23 cellular contexts compared by ENCODE assay signal in genomic region chr2:11722249-11723060, GRCh38. TPM values are rescaled to one million over a fixed set of nuclear protein-coding genes. Genes with fewer than 3 reads are reported as not detected.
A peak's percentile ranks its signal among the peaks of the same experiment; 100 is the strongest.
DNase-seq lines count a peak whose midpoint lies in the region; ATAC-seq, FAIRE-seq and TF ChIP-seq lines count a peak whose summit lies in the region.
"Had no signal": no experiment of that assay in that cellular context is flagged by ENCODE, and none has a peak within 500 bp of the region (broad histone marks: within the 10 kb centered on the region; RNA-seq: fewer than 3 reads in every experiment).

No MANE protein-coding gene starts in this region.

- H2AFZ ChIP-seq in HepG2 (ENCODE audit: low read length), result no peak overlapping the region

- H3K36me3 ChIP-seq in body of pancreas (replicated peaks in 1 of 2; ENCODE audit: insufficient read depth in 1 of 2, low read depth in 2 of 2) (no peaks in the 10 kb centered on the region), HepG2 (replicated peaks in 1 of 2; ENCODE audit: control insufficient read depth in 1 of 2, insufficient read depth in 2 of 2, low read length in 2 of 2) (no peaks in the 10 kb centered on the region), pancreas (no peaks in the 10 kb centered on the region)
- H3K36me3 ChIP-seq: SJSA1 had no signal

- peak overlapping the region in 2 of 4 donors; percentile 33 to 42 for H3K27ac ChIP-seq in body of pancreas
- H3K27ac ChIP-seq in HepG2 (ENCODE audit: extremely low read length, insufficient read depth, low read length), result no peak overlapping the region
- peak overlapping the region in 1 of 4 donors; percentile 36 for H3K27ac ChIP-seq in pancreas
- H3K27ac ChIP-seq: SJSA1 had no signal

- TF ChIP-seq EP300 in HepG2 (IDR thresholded peaks at IDR 0.05; ENCODE audit: low read depth in 2 of 2, low read length in 2 of 2) (peak in 1 of 2 experiments; percentile 32; a peak in 2 of 4 replicates), HepG2 (CRISPR knock-in tag; IDR thresholded peaks at IDR 0.05; ENCODE audit: borderline replicate concordance) (no peak)

- H3K4me3 ChIP-seq in body of pancreas (no peak overlapping the region), HepG2 (replicated peaks in 1 of 3; ENCODE audit: insufficient read depth in 1 of 3, low read depth in 2 of 3, low read length in 3 of 3) (no peak overlapping the region), pancreas (no peak overlapping the region)
- H3K4me3 ChIP-seq: SJSA1 had no signal

- DNase-seq in NCI-H510A treated with DMSO at 0.1 percent for 48 hours (lab: John Stamatoyannopoulos, UW) (peak; percentile 23), NCI-H510A (lab: John Stamatoyannopoulos, UW) (no peak), body of pancreas (peak in 2 of 4 donors; percentile 18 to 35), HepG2 (ENCODE audit: low spot score) (no peak), pancreas (no peak), mesenteric fat pad (ENCODE audit: low spot score) (no peak), NCI-H2081 treated with DMSO at 0.1 percent for 48 hours (lab: John Stamatoyannopoulos, UW) (no peak)
- no peak for DNase-seq in NK-92 treated with Interleukin-12 subunit alpha and Interleukin-12 subunit beta, amount 100 ng/mL, for 24 hours (lab: John Stamatoyannopoulos, UW)
- DNase-seq: 8988T, ACHN, Calu3, DND-41, Karpas-422, NCI-H1105 treated with DMSO at 0.1 percent for 48 hours, NCI-H146, NCI-H1930, NCI-H774, PC-3 had no signal

- BruUV-seq in HepG2 (replicated peaks; lab: Mats Ljungman, UMichigan), result no TSS peak

- H3K27me3 ChIP-seq in body of pancreas, result no peaks in the 10 kb centered on the region
- H3K27me3 ChIP-seq in HepG2 (ENCODE audit: control insufficient read depth in 1 of 2, insufficient read depth in 2 of 2, low read length in 2 of 2), result peaks cover 1 to 27% of the 10 kb centered on the region in 2 experiments; a peak in 1 of 5 replicates
- no peaks in the 10 kb centered on the region for H3K27me3 ChIP-seq in pancreas
- H3K27me3 ChIP-seq: SJSA1 had no signal

- FAIRE-seq in HepG2 (lab: Jason Lieb, UNC) (peak; percentile 65), pancreas (lab: Jason Lieb, UNC) (no peak)
- FAIRE-seq: GM18507, H54 had no signal

- 52 to 56% methylated on average over 3 of the region's 3 CpGs for WGBS in body of pancreas, 2 donors
- WGBS in HepG2 (ENCODE audit: low lambda C conversion rate), result under 1% methylated on average over 3 of the region's 3 CpGs
- WGBS in pancreas, 2 donors, result 54 to 55% methylated on average over 3 of the region's 3 CpGs

- no peak for TF ChIP-seq RAD21 in HepG2 (CRISPR knock-in tag; IDR thresholded peaks at IDR 0.05)

- H3K4me1 ChIP-seq in body of pancreas (peaks cover 21% of the 10 kb centered on the region), HepG2 (ENCODE audit: insufficient read depth, low read length) (peaks cover 18% of the 10 kb centered on the region), pancreas (peaks cover 0 to 5% (median 3%) of the 10 kb centered on the region in 3 donors)

- CTCF ChIA-PET in HepG2 (lab: Yijun Ruan, JAX; ENCODE audit: low intra/inter-chr PET ratio, low total read pairs), result no interaction called here

- no peak overlapping the region for H3K9ac ChIP-seq in HepG2 (ENCODE audit: insufficient read depth, low read depth, low read length)

- in situ Hi-C loops in HepG2 (cut with HindIII; ENCODE audit: extremely low pct_ligation_motif_present, low pct_unique_long_range_greater_than_20kb), result no loop called here

- POLR2A ChIA-PET in HepG2 (lab: Yijun Ruan, JAX), result no interaction called here

- TF ChIP-seq POLR2A in body of pancreas (IDR thresholded peaks at IDR 0.05) (no peak), HepG2 (IDR thresholded peaks at IDR 0.05; ENCODE audit: insufficient read depth in 1 of 2, low read depth in 2 of 2, low read length in 2 of 2) (no peak)

- TF ChIP-seq CTCF in body of pancreas (IDR thresholded peaks at IDR 0.05) (no peak), HepG2 (CRISPR knock-in tag; IDR thresholded peaks at IDR 0.05) (no peak), pancreas (IDR thresholded peaks at IDR 0.05) (no peak)

- no peaks in the 10 kb centered on the region for H4K20me1 ChIP-seq in HepG2 (ENCODE audit: insufficient read depth, low read length)

- H3K4me2 ChIP-seq in HepG2 (ENCODE audit: low read depth, low read length), result no peak overlapping the region

- H3K79me2 ChIP-seq in HepG2 (ENCODE audit: insufficient read depth, low read length), result no peaks in the 10 kb centered on the region

- intact Hi-C loops in body of pancreas (cut with DNase I) (no loop called here), HepG2 (cut with micrococcal nuclease; ENCODE audit: unreplicated experiment) (no loop called here), pancreas (cut with DNase I) (no loop called here)

- no peaks in the 10 kb centered on the region for H3K9me3 ChIP-seq in body of pancreas
- H3K9me3 ChIP-seq in HepG2 (ENCODE audit: low read length), result no peaks in the 10 kb centered on the region
- H3K9me3 ChIP-seq in pancreas, result no peaks in the 10 kb centered on the region
- H3K9me3 ChIP-seq: SJSA1 had no signal

- ATAC-seq in body of pancreas (peak; percentile 92), HepG2 (peak; percentile 60), pancreas (peak; percentile 92 to 98 (median 96))
- ATAC-seq: PC-3 had no signal

TF ChIP-seq in HepG2, 621 proteins besides CTCF, POLR2A, EP300 and RAD21 (continues in another document):
- TF ChIP-seq ZNF660 (CRISPR knock-in tag; IDR thresholded peaks at IDR 0.05; ENCODE audit: borderline replicate concordance, low read depth) (no peak), ZNF136 (CRISPR knock-in tag; IDR thresholded peaks at IDR 0.05; ENCODE audit: low read depth) (no peak)

RNA-seq across cellular contexts. Expression of gene LPIN1, which starts 24.0 kb away (rescaled TPM):
- total RNA-seq in body of pancreas (10 to 100 TPM; 15.0 to 47.5 TPM), HepG2 (2016; rRNA removed; fragmentation: Illumina TruSeq; extraction: Trizol) (6.6 and 9.7 TPM in 2 replicates), pancreas (10 to 100 TPM in 3 of 6 donors, 1 to 10 TPM in 3; 7.4 to 16.5 (median 10.0) TPM), mesenteric fat pad (198 TPM)
- 7.3 TPM in 2 replicates for total RNA-seq in HepG2 (2016; cell fraction: cytosol; rRNA removed; fragmentation: Illumina TruSeq; extraction: Trizol; ENCODE audit: low read depth)
- total RNA-seq in HepG2 (2016; cell fraction: insoluble cytoplasmic fraction; rRNA removed; fragmentation: Illumina TruSeq; extraction: Trizol), result 6.5 and 9.8 TPM in 2 replicates
- total RNA-seq in HepG2 (2016; cell fraction: membrane; rRNA removed; fragmentation: Illumina TruSeq; extraction: Trizol), result 2.9 and 3.2 TPM in 2 replicates
- 12.8 and 16.9 TPM in 2 replicates for total RNA-seq in HepG2 (2016; cell fraction: nucleus; rRNA removed; fragmentation: Illumina TruSeq; extraction: Trizol)
- polyA plus RNA-seq in HepG2 (2011; rRNA removed) (19.4 and 23.4 TPM in 2 replicates), pancreas (1 to 10 TPM; 7.7 to 10.0 TPM)
- polyA plus RNA-seq in HepG2 (2011; cell fraction: cytosol; rRNA removed), result 8.3 and 10.4 TPM in 2 replicates
- polyA plus RNA-seq in HepG2 (2011; cell fraction: nucleus; rRNA removed), result 25.2 and 33.5 TPM in 2 replicates
- polyA plus RNA-seq in HepG2 (2012), result 11.7 and 14.4 TPM in 2 replicates
- polyA plus RNA-seq in HepG2 (2016; cell fraction: cytosol; fragmentation: Illumina TruSeq; extraction: Trizol; ENCODE audit: low read depth), result 0.68 and 1.0 TPM in 2 replicates
- polyA plus RNA-seq in HepG2 (2016; cell fraction: insoluble cytoplasmic fraction; fragmentation: Illumina TruSeq; extraction: Trizol; ENCODE audit: low read depth), result 5.6 and 6.7 TPM in 2 replicates
- polyA plus RNA-seq in HepG2 (2016; cell fraction: membrane; fragmentation: Illumina TruSeq; extraction: Trizol; ENCODE audit: low read depth), result 1.1 and 1.5 TPM in 2 replicates
- polyA plus RNA-seq in HepG2 (2016; cell fraction: nucleus; fragmentation: Illumina TruSeq; extraction: Trizol; ENCODE audit: insufficient read depth, low read depth), result 28.2 and 32.3 TPM in 2 replicates
- polyA minus RNA-seq in HepG2 (2011; rRNA and poly(A)+ RNA removed; ENCODE audit: low replicate concordance), result 10.2 and 31.2 TPM in 2 replicates
- polyA minus RNA-seq in HepG2 (2011; cell fraction: cytosol; rRNA and poly(A)+ RNA removed), result 5.0 and 9.9 TPM in 2 replicates
- 33.9 and 53.5 TPM in 2 replicates for polyA minus RNA-seq in HepG2 (2011; cell fraction: nucleus; rRNA and poly(A)+ RNA removed)

RNA-seq across cellular contexts. Expression of gene NTSR2, which starts 52.5 kb away (rescaled TPM):
- total RNA-seq in body of pancreas (not detected), HepG2 (2016; rRNA removed; fragmentation: Illumina TruSeq; extraction: Trizol) (not detected in 2 replicates), pancreas (not detected), mesenteric fat pad (not detected)
- total RNA-seq in HepG2 (2016; cell fraction: cytosol; rRNA removed; fragmentation: Illumina TruSeq; extraction: Trizol; ENCODE audit: low read depth), result not detected in 2 replicates
- total RNA-seq in HepG2 (2016; cell fraction: insoluble cytoplasmic fraction; rRNA removed; fragmentation: Illumina TruSeq; extraction: Trizol), result not detected in 2 replicates
- not detected in 2 replicates for total RNA-seq in HepG2 (2016; cell fraction: membrane; rRNA removed; fragmentation: Illumina TruSeq; extraction: Trizol)
- total RNA-seq in HepG2 (2016; cell fraction: nucleus; rRNA removed; fragmentation: Illumina TruSeq; extraction: Trizol), result not detected in 2 replicates
- polyA plus RNA-seq in HepG2 (2011; rRNA removed) (not detected in 2 replicates), pancreas (not detected)
- not detected in 2 replicates for polyA plus RNA-seq in HepG2 (2011; cell fraction: cytosol; rRNA removed)
- polyA plus RNA-seq in HepG2 (2011; cell fraction: nucleus; rRNA removed), result not detected in 2 replicates
- not detected in 2 replicates for polyA plus RNA-seq in HepG2 (2012)
- not detected in 2 replicates for polyA plus RNA-seq in HepG2 (2016; cell fraction: cytosol; fragmentation: Illumina TruSeq; extraction: Trizol; ENCODE audit: low read depth)
- not detected in 2 replicates for polyA plus RNA-seq in HepG2 (2016; cell fraction: insoluble cytoplasmic fraction; fragmentation: Illumina TruSeq; extraction: Trizol; ENCODE audit: low read depth)
- not detected in 2 replicates for polyA plus RNA-seq in HepG2 (2016; cell fraction: membrane; fragmentation: Illumina TruSeq; extraction: Trizol; ENCODE audit: low read depth)
- not detected in 2 replicates for polyA plus RNA-seq in HepG2 (2016; cell fraction: nucleus; fragmentation: Illumina TruSeq; extraction: Trizol; ENCODE audit: insufficient read depth, low read depth)
- not detected in 2 replicates for polyA minus RNA-seq in HepG2 (2011; rRNA and poly(A)+ RNA removed; ENCODE audit: low replicate concordance)
- polyA minus RNA-seq in HepG2 (2011; cell fraction: cytosol; rRNA and poly(A)+ RNA removed), result not detected in 2 replicates
- not detected in 2 replicates for polyA minus RNA-seq in HepG2 (2011; cell fraction: nucleus; rRNA and poly(A)+ RNA removed)
- total RNA-seq: Calu3, NCI-H460, PC-3, SJSA1 had no signal
- polyA plus RNA-seq: BJ had no signal
